Comparison of ENCODE assay signal across 3 cellular contexts in genomic region chr10:87753995-87754866, GRCh38.
A peak's percentile ranks its signal among the peaks of the same experiment; 100 is the strongest.
TF ChIP-seq lines count a peak whose summit lies in the region.

No MANE protein-coding gene starts in this region.

TF ChIP-seq in liver, 16 proteins besides CTCF, POLR2A, EP300 and RAD21 (continued from another document):
- TF ChIP-seq HNF4A (conservative IDR thresholded peaks at IDR 0.05) (peak; percentile 42 to 46), RXRA (IDR thresholded peaks at IDR 0.05) (peak; percentile 51), SP1 (IDR thresholded peaks at IDR 0.05) (peak; percentile 31), HNF4G (IDR thresholded peaks at IDR 0.05) (peak; percentile 14)

TF ChIP-seq in HepG2, 621 proteins besides CTCF, POLR2A, EP300 and RAD21 (continued from another document):
- TF ChIP-seq ZBTB44 (CRISPR knock-in tag; IDR thresholded peaks at IDR 0.05) (no peak), REL (CRISPR knock-in tag; conservative IDR thresholded peaks at IDR 0.05) (no peak), ZSCAN31 (CRISPR knock-in tag; IDR thresholded peaks at IDR 0.05; ENCODE audit: low read depth) (no peak), ZBTB34 (CRISPR knock-in tag; IDR thresholded peaks at IDR 0.05) (no peak), ZC3H4 (CRISPR knock-in tag; IDR thresholded peaks at IDR 0.05; ENCODE audit: borderline replicate concordance) (no peak), ZNF558 (CRISPR knock-in tag; IDR thresholded peaks at IDR 0.05; ENCODE audit: borderline replicate concordance) (no peak), TFAP4 (IDR thresholded peaks at IDR 0.05; ENCODE audit: borderline replicate concordance, low read depth) (no peak)

TF ChIP-seq in endothelial cell of umbilical vein, 7 proteins besides CTCF, POLR2A, EP300 and RAD21 (continued from another document):
- no peak for TF ChIP-seq EZH2 (IDR thresholded peaks at IDR 0.05; ENCODE audit: borderline replicate concordance, low read depth, low read length, severe bottlenecking)
- TF ChIP-seq MYC (IDR thresholded peaks at IDR 0.05; ENCODE audit: low read depth, low read length): no peak
- TF ChIP-seq JUN (IDR thresholded peaks at IDR 0.05; ENCODE audit: borderline replicate concordance, insufficient read depth, insufficient read length, low read depth): no peak
- TF ChIP-seq GATA2 (IDR thresholded peaks at IDR 0.05; ENCODE audit: insufficient read depth, insufficient read length, low read depth, low read length): no peak
TF ChIP-seq in endothelial cell of umbilical vein: peak in this region for 0.
